In genomic region chr5:113330533-113331200, GRCh38 we compare ENCODE assay signal across 7 cellular contexts.
DNase-seq lines count a peak whose midpoint lies in the region; ATAC-seq and TF ChIP-seq lines count a peak whose summit lies in the region.

No MANE protein-coding gene starts in this region.

- H3K9me3 Mint-ChIP-seq in WTC11: no peaks in the 10 kb centered on the region
- H3K9me3 Mint-ChIP-seq in stimulated activated memory B cell treated with anti-CD40 and anti-IgM and Interleukin-4, amounts not matched to agents 10 μg/mL and 1 μg/mL and 100 μg/mL, for 72 hours: no peaks in the 10 kb centered on the region

- H3K36me3 Mint-ChIP-seq in WTC11: no peaks in the 10 kb centered on the region
- H3K36me3 Mint-ChIP-seq in stimulated activated memory B cell treated with anti-CD40 and anti-IgM and Interleukin-4, amounts not matched to agents 10 μg/mL and 1 μg/mL and 100 μg/mL, for 72 hours: no peaks in the 10 kb centered on the region

- peak; percentile 42 for TF ChIP-seq CTCF in GM06990 (IDR thresholded peaks at IDR 0.05; ENCODE audit: insufficient read depth, low read length, poor library complexity, severe bottlenecking)
- TF ChIP-seq CTCF in MM.1S (IDR thresholded peaks at IDR 0.05; ENCODE audit: low read length): peak; percentile 77
- TF ChIP-seq CTCF in WTC11 (IDR thresholded peaks at IDR 0.05): no peak
- peak in 1 of 3 experiments; percentile 33 for TF ChIP-seq CTCF in ascending aorta (IDR thresholded peaks at IDR 0.05)

- peaks cover 16% of the 10 kb centered on the region for H3K4me1 Mint-ChIP-seq in WTC11
- H3K4me1 Mint-ChIP-seq in stimulated activated memory B cell treated with anti-CD40 and anti-IgM and Interleukin-4, amounts not matched to agents 10 μg/mL and 1 μg/mL and 100 μg/mL, for 72 hours: peaks cover 12% of the 10 kb centered on the region

- no peak overlapping the region for H3K27ac Mint-ChIP-seq in WTC11
- no peak overlapping the region for H3K27ac Mint-ChIP-seq in stimulated activated memory B cell treated with anti-CD40 and anti-IgM and Interleukin-4, amounts not matched to agents 10 μg/mL and 1 μg/mL and 100 μg/mL, for 72 hours

- no peak overlapping the region for H3K9ac ChIP-seq in MM.1S (ENCODE audit: low read length)

- DNase-seq in GM06990 (ENCODE audit: extremely low read depth, insufficient read length) (no peak), MM.1S (peak; percentile 81), WTC11 (ENCODE audit: low spot score) (no peak), left cardiac atrium (peak; percentile 64), ascending aorta (ENCODE audit: low spot score in 2 of 2) (no peak)

- H4K20me1 ChIP-seq in MM.1S (ENCODE audit: insufficient read depth, low read length): no peaks in the 10 kb centered on the region

- H3K27me3 ChIP-seq in GM06990 (replicated peaks; ENCODE audit: control insufficient read depth, insufficient read depth, low read length): no peaks in the 10 kb centered on the region
- no peaks in the 10 kb centered on the region for H3K27me3 ChIP-seq in MM.1S (replicated peaks; ENCODE audit: insufficient read depth, low read length)
- no peaks in the 10 kb centered on the region for H3K27me3 ChIP-seq in ascending aorta

- H3F3A ChIP-seq in MM.1S (ENCODE audit: insufficient read depth, low read length): no peaks in the 10 kb centered on the region

- H3K4me3 ChIP-seq in GM06990 (replicated peaks; ENCODE audit: low read depth, low read length) (no peak overlapping the region), MM.1S (ENCODE audit: low read length) (0 out of 2 replicates have a peak overlapping the region, but pooled peaks have one; percentile 22), ascending aorta (no peak overlapping the region)

- no peaks in the 10 kb centered on the region for H3K9me3 ChIP-seq in MM.1S (replicated peaks; ENCODE audit: insufficient read depth, low read length)
- no peaks in the 10 kb centered on the region for H3K9me3 ChIP-seq in ascending aorta

- H3K9me2 ChIP-seq in MM.1S (replicated peaks; ENCODE audit: insufficient read depth, low read length): no peaks in the 10 kb centered on the region

- H3K27me3 Mint-ChIP-seq in WTC11 (ENCODE audit: low read depth): no peaks in the 10 kb centered on the region
- peaks cover 14% of the 10 kb centered on the region for H3K27me3 Mint-ChIP-seq in stimulated activated memory B cell treated with anti-CD40 and anti-IgM and Interleukin-4, amounts not matched to agents 10 μg/mL and 1 μg/mL and 100 μg/mL, for 72 hours

- no peak overlapping the region; the same call in 1 of the 2 replicates for H2AFZ ChIP-seq in MM.1S (ENCODE audit: low read length)

- no peak overlapping the region for H3K4me3 Mint-ChIP-seq in WTC11
- no peak overlapping the region for H3K4me3 Mint-ChIP-seq in stimulated activated memory B cell treated with anti-CD40 and anti-IgM and Interleukin-4, amounts not matched to agents 10 μg/mL and 1 μg/mL and 100 μg/mL, for 72 hours

- intact Hi-C loops in left cardiac atrium (cut with DNase I) (loop anchor here in 1 of 2 donors (2.0 kb wide), 1 partner anchor 334 kb away; no protein-coding TSS in a partner anchor), ascending aorta (cut with DNase I) (no loop called here)

- H3K27ac ChIP-seq in MM.1S (ENCODE audit: low read length): no peak overlapping the region; the same call in 1 of the 2 replicates
- no peak overlapping the region for H3K27ac ChIP-seq in ascending aorta

- H3K4me1 ChIP-seq in MM.1S (ENCODE audit: low read length) (peaks cover 25% of the 10 kb centered on the region), ascending aorta (no peaks in the 10 kb centered on the region)

- no peaks in the 10 kb centered on the region for H3K36me3 ChIP-seq in GM06990 (ENCODE audit: control insufficient read depth, insufficient read depth, low read length)
- no peaks in the 10 kb centered on the region for H3K36me3 ChIP-seq in MM.1S (replicated peaks; ENCODE audit: insufficient read depth, low read length)
- H3K36me3 ChIP-seq in ascending aorta: no peaks in the 10 kb centered on the region

- no peaks in the 10 kb centered on the region for H3K79me2 ChIP-seq in MM.1S (ENCODE audit: low read length)

- ATAC-seq in GM21528 (IDR thresholded peaks at IDR 0.05; ENCODE audit: low FRiP score, unreplicated experiment) (peak; percentile 82), WTC11 (peak; percentile 50; the same call in 1 of the 2 replicates), left cardiac atrium (peak; percentile 88 to 89)
- peak; percentile 55 for ATAC-seq in stimulated activated memory B cell treated with anti-CD40 and anti-IgM and Interleukin-4, amounts not matched to agents 10 μg/mL and 1 μg/mL and 100 μg/mL, for 72 hours

- POLR2A ChIA-PET in WTC11 (lab: Charles Lee): no interaction called here

- CTCF ChIA-PET in WTC11 (lab: Charles Lee): interaction anchor here (0.7 to 2.3 kb wide), 7 partner anchors 207 to 334 kb away, joined by 3 to 10 read pairs (median 4); no protein-coding TSS in a partner anchor

- peak overlapping the region; percentile 35 for H3K4me2 ChIP-seq in MM.1S (ENCODE audit: low read depth, low read length)

TF ChIP-seq in WTC11, 78 proteins besides CTCF, POLR2A, EP300 and RAD21:
- no peak for TF ChIP-seq ZNF138 (CRISPR knock-in tag; conservative IDR thresholded peaks at IDR 0.05)
- no peak for TF ChIP-seq ESRRA (CRISPR knock-in tag; IDR thresholded peaks at IDR 0.05; ENCODE audit: borderline replicate concordance)
- no peak for TF ChIP-seq ATF6 (CRISPR knock-in tag; IDR thresholded peaks at IDR 0.05)
- TF ChIP-seq PRRX2 (CRISPR knock-in tag; IDR thresholded peaks at IDR 0.05): no peak
- no peak for TF ChIP-seq E2F5 (CRISPR knock-in tag; IDR thresholded peaks at IDR 0.05)
- TF ChIP-seq ZNF232 (CRISPR knock-in tag; IDR thresholded peaks at IDR 0.05): no peak
- no peak for TF ChIP-seq IRF2 (CRISPR knock-in tag; IDR thresholded peaks at IDR 0.05; ENCODE audit: borderline replicate concordance, low read depth)
- no peak for TF ChIP-seq FOXJ3 (CRISPR knock-in tag; IDR thresholded peaks at IDR 0.05; ENCODE audit: borderline replicate concordance)
TF ChIP-seq in WTC11: peak in this region for 0.

Comparison
In these comparisons a context has a peak if more than half of its experiments do, and no peak if none do; other contexts are left out.
1. DNase-seq: peak in MM.1S (single experiment) and left cardiac atrium (single experiment); none in GM06990 (single experiment), WTC11 (single experiment) and ascending aorta (0 of 2).
2. Peak in every context shown above with its lines, with median percentiles within 50 percentile points of each other: ATAC-seq.